ENCODE assay signal across 25 cellular contexts in genomic region chr2:236162804-236163482, GRCh38. TPM values are rescaled to one million over a fixed set of nuclear protein-coding genes. Genes with fewer than 3 reads are reported as not detected.
DNase-seq lines count a peak whose midpoint lies in the region; ATAC-seq, FAIRE-seq and TF ChIP-seq lines count a peak whose summit lies in the region.
"Had no signal": no experiment of that assay in that cellular context is flagged by ENCODE, and none has a peak within 500 bp of the region (broad histone marks: within the 10 kb centered on the region; RNA-seq: fewer than 3 reads in every experiment).

No MANE protein-coding gene starts in this region.

- no peaks in the 10 kb centered on the region for H3K79me2 ChIP-seq in hepatocyte

- peaks cover 38% of the 10 kb centered on the region for H3K4me1 Mint-ChIP-seq in osteocyte (ENCODE audit: unreplicated experiment)
- H3K4me1 Mint-ChIP-seq: activated T-helper 17 cell treated with anti-CD3 and anti-CD28 coated beads, Interleukin-2, amount 50 U/mL, for 72 hours had no signal

- no peaks in the 10 kb centered on the region for H3K27me3 Mint-ChIP-seq in osteocyte (ENCODE audit: unreplicated experiment)

- peak overlapping the region; percentile 96 for H3K4me2 ChIP-seq in hepatocyte

- H4K20me1 ChIP-seq in hepatocyte (ENCODE audit: insufficient read depth, poor library complexity, severe bottlenecking): no peaks in the 10 kb centered on the region

- peak overlapping the region; percentile 66 for H3K27ac Mint-ChIP-seq in osteocyte (ENCODE audit: unreplicated experiment)
- H3K27ac Mint-ChIP-seq: activated naive CD8-positive, alpha-beta T cell treated with anti-CD3 and anti-CD28 coated beads, Interleukin-2, amount 50 U/mL, for 24 hours; activated T-helper 17 cell treated with anti-CD3 and anti-CD28 coated beads, Interleukin-2, amount 50 U/mL, for 72 hours; effector memory CD8-positive, alpha-beta T cell; mesothelial cell of epicardium had no signal

- no peaks in the 10 kb centered on the region for H3K9me2 ChIP-seq in hepatocyte (replicated peaks; ENCODE audit: insufficient read depth)
- H3K9me2 ChIP-seq: SK-N-SH had no signal

- H3K4me1 ChIP-seq in HUES6 (ENCODE audit: control insufficient read depth, insufficient read depth, low read length): peaks cover 72% of the 10 kb centered on the region
- H3K4me1 ChIP-seq in hepatocyte (ENCODE audit: insufficient read depth): peaks cover 28% of the 10 kb centered on the region
- H3K4me1 ChIP-seq: Caco-2 had no signal

- no peaks in the 10 kb centered on the region for H3K9me3 Mint-ChIP-seq in osteocyte (ENCODE audit: unreplicated experiment)
- H3K9me3 Mint-ChIP-seq: activated naive CD8-positive, alpha-beta T cell treated with anti-CD3 and anti-CD28 coated beads, Interleukin-2, amount 50 U/mL, for 24 hours; activated T-helper 17 cell treated with anti-CD3 and anti-CD28 coated beads, Interleukin-2, amount 50 U/mL, for 72 hours; effector memory CD8-positive, alpha-beta T cell; mesothelial cell of epicardium had no signal

- ATAC-seq in HG02588 (IDR thresholded peaks at IDR 0.05; ENCODE audit: unreplicated experiment): no peak
- ATAC-seq: activated CD4-positive, CD25-positive, alpha-beta regulatory T cell treated with anti-CD3 and anti-CD28 coated beads, Interleukin-2, amount 50 U/mL, for 24 hours; activated naive CD8-positive, alpha-beta T cell treated with anti-CD3 and anti-CD28 coated beads, Interleukin-2, amount 50 U/mL, for 24 hours; activated T-helper 17 cell treated with anti-CD3 and anti-CD28 coated beads, Interleukin-2, amount 50 U/mL, for 72 hours; effector memory CD8-positive, alpha-beta T cell; HepG2 had no signal

- H3K36me3 ChIP-seq in HUES6 (ENCODE audit: control insufficient read depth, insufficient read depth, low read length): no peaks in the 10 kb centered on the region; the same call in 1 of the 2 replicates
- H3K36me3 ChIP-seq in hepatocyte (replicated peaks; ENCODE audit: insufficient read depth, low read depth): no peaks in the 10 kb centered on the region

- peak overlapping the region; percentile 68 for H2AFZ ChIP-seq in hepatocyte

- no peak for FAIRE-seq in frontal cortex (lab: Jason Lieb, UNC)
- FAIRE-seq: GM12891, HepG2, urothelium cell line had no signal

- TF ChIP-seq CTCF in hepatocyte (IDR thresholded peaks at IDR 0.05; ENCODE audit: poor library complexity) (no peak), osteocyte (IDR thresholded peaks at IDR 0.05) (no peak)

- 21% methylated on average over 29 of the region's 35 CpGs for WGBS in hepatocyte (ENCODE audit: low lambda C conversion rate, missing lambda C conversion rate)

- peaks cover 98% of the 10 kb centered on the region for H3K27me3 ChIP-seq in HUES6 (ENCODE audit: control insufficient read depth, insufficient read depth, low read length)
- H3K27me3 ChIP-seq in hepatocyte: peaks cover 100% of the 10 kb centered on the region

- DNase-seq in ELF-1 (ENCODE audit: low read depth, low spot score) (peak; percentile 28), hepatocyte (ENCODE audit: low spot score) (no peak), osteocyte (ENCODE audit: extremely low spot score, unreplicated experiment) (no peak), frontal cortex (ENCODE audit: low spot score in 2 of 2) (no peak), UCSD-AML1 (lab: John Stamatoyannopoulos, UW; ENCODE audit: unreplicated experiment) (no peak)
- DNase-seq: activated naive CD8-positive, alpha-beta T cell treated with anti-CD3 and anti-CD28 coated beads, Interleukin-2, amount 50 U/mL, for 24 hours; AML-193; Caco-2; effector memory CD8-positive, alpha-beta T cell; GDM1; hypothalamus; NCI-H1436; NK-92 treated with Interleukin-12 subunit alpha and Interleukin-12 subunit beta, amount 100 ng/mL, for 24 hours; SK-N-SH; stimulated activated CD4-positive, alpha-beta T cell treated with anti-CD3 and anti-CD28 coated beads, Interleukin-1b, Interleukin-23, amount 100 ng/mL, for 48 hours had no signal

- no peaks in the 10 kb centered on the region for H3K9me3 ChIP-seq in HUES6 (ENCODE audit: control insufficient read depth, insufficient read depth, low read depth, low read length)
- no peaks in the 10 kb centered on the region for H3K9me3 ChIP-seq in hepatocyte (ENCODE audit: low read depth)
- H3K9me3 ChIP-seq: Caco-2, SK-N-SH had no signal

- no peak overlapping the region for H3K9ac ChIP-seq in HUES6 (ENCODE audit: low read length)
- H3K9ac ChIP-seq: SK-N-SH had no signal

- peak overlapping the region; percentile 52 for H3K4me3 Mint-ChIP-seq in osteocyte (ENCODE audit: unreplicated experiment)
- H3K4me3 Mint-ChIP-seq: activated naive CD8-positive, alpha-beta T cell treated with anti-CD3 and anti-CD28 coated beads, Interleukin-2, amount 50 U/mL, for 24 hours; activated T-helper 17 cell treated with anti-CD3 and anti-CD28 coated beads, Interleukin-2, amount 50 U/mL, for 72 hours; effector memory CD8-positive, alpha-beta T cell; mesothelial cell of epicardium had no signal

- no peak overlapping the region; the same call in 1 of the 2 replicates for H3K27ac ChIP-seq in HUES6 (ENCODE audit: low read depth, low read length)
- H3K27ac ChIP-seq in hepatocyte: no peak overlapping the region

- peak overlapping the region; percentile 86; the same call in 1 of the 2 replicates for H3K4me3 ChIP-seq in HUES6 (ENCODE audit: low read depth, low read length)
- no peak overlapping the region for H3K4me3 ChIP-seq in hepatocyte

- peaks cover 19% of the 10 kb centered on the region for H3K36me3 Mint-ChIP-seq in osteocyte (ENCODE audit: unreplicated experiment)
- H3K36me3 Mint-ChIP-seq: mesothelial cell of epicardium had no signal

RNA-seq across cellular contexts. Expression of gene GBX2, which starts 5.2 kb away (rescaled TPM):
- total RNA-seq in hepatocyte: not detected in 2 replicates
- polyA plus RNA-seq in hepatocyte: 0.45 TPM in 1 of 2 replicates, not detected in the other
- total RNA-seq in osteocyte: 56.5 and 60.7 TPM in 2 replicates
- total RNA-seq in frontal cortex: 0.41 TPM
- total RNA-seq: activated CD8-positive, alpha-beta memory T cell treated with anti-CD3 and anti-CD28 coated beads for 36 hours; activated T-helper 17 cell treated with anti-CD3 and anti-CD28 coated beads, Interleukin-2, amount 50 U/mL, for 72 hours; HepG2; right cardiac atrium had no signal
- polyA plus RNA-seq: HepG2, right cardiac atrium had no signal

Comparison
In these comparisons a context has a peak if more than half of its experiments do, and no peak if none do; other contexts are left out.
1. RNA of gene GBX2, which starts 5.2 kb away (total RNA-seq): 56.5 to 60.7 TPM in osteocyte; 0.41 TPM in frontal cortex (single experiment) and not detected in hepatocyte; every median in the first group is over 10 times any median in the second.